In the genomic region with DNA sequence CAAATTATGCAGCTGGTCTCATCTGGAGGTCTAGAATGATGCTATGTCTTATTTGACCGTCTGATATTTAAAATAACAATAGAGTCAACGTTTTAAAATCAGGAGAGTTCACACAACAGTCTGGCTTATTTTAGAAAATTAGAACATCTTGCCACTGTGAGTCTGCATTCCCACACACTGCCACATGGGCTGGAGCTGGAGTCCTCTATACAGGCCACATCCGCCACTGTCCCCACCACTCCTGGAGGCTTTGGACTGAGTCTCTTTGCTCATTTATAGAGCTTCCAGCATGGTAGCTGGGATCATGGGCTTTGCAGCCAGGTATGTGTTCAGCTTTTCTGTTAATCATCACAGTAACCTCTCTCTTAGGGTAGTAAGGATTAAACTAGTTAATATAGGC, we compare ENCODE assay signal across 23 cellular contexts.
DNase-seq lines count a peak whose midpoint lies in the region; ATAC-seq, FAIRE-seq and TF ChIP-seq lines count a peak whose summit lies in the region.
"Had no signal": no experiment of that assay in that cellular context is flagged by ENCODE, and none has a peak within 500 bp of the region (broad histone marks: within the 10 kb centered on the region; RNA-seq: fewer than 3 reads in every experiment).

No MANE protein-coding gene starts in this region.

- POLR2A ChIA-PET in Panc1 (lab: Charles Lee), result no interaction called here
- POLR2A ChIA-PET in H1 (lab: Charles Lee; ENCODE audit: partially characterized antibody), result interaction anchor here (1.0 to 1.5 kb wide), 2 partner anchors 9 to 138 kb away, joined by 3 to 4 read pairs; no protein-coding TSS in a partner anchor

- no peak for FAIRE-seq in H1 (lab: Jason Lieb, UNC)
- FAIRE-seq: GM18507 had no signal

- H3K23ac ChIP-seq in H1 (ENCODE audit: insufficient read length), result no peak overlapping the region

- no peaks in the 10 kb centered on the region for H3K9me2 ChIP-seq in GM23248 (ENCODE audit: insufficient read depth)

- H3K27me3 Mint-ChIP-seq in activated naive CD4-positive, alpha-beta T cell treated with anti-CD3 and anti-CD28 coated beads, Interleukin-2, amount 10 ng/mL, durations not matched to agents 7 days and 5 days, result peaks cover 55% of the 10 kb centered on the region

- H3K79me2 ChIP-seq in GM23248 (ENCODE audit: insufficient read depth) (no peaks in the 10 kb centered on the region), H1 (ENCODE audit: control insufficient read depth in 1 of 2, insufficient read depth in 2 of 2, low read length in 2 of 2) (no peaks in the 10 kb centered on the region)

- no peak overlapping the region for H2BK12ac ChIP-seq in H1 (ENCODE audit: low read depth, low read length)

- no peaks in the 10 kb centered on the region for H3K4me1 Mint-ChIP-seq in activated naive CD4-positive, alpha-beta T cell treated with anti-CD3 and anti-CD28 coated beads, Interleukin-2, amount 10 ng/mL, durations not matched to agents 7 days and 5 days
- H3K4me1 Mint-ChIP-seq: naive thymus-derived CD4-positive, alpha-beta T cell had no signal

- peak; percentile 18 for DNase-seq in GM23248
- no peak for DNase-seq in Panc1 (ENCODE audit: low read depth, low spot score)
- DNase-seq in H1 (ENCODE audit: low read depth in 1 of 2, low spot score in 2 of 2), result no peak
- DNase-seq in sigmoid colon, result no peak
- no peak for DNase-seq in NCI-H1417 (lab: John Stamatoyannopoulos, UW)
- no peak for DNase-seq in stimulated activated naive CD4-positive, alpha-beta T cell (lab: John Stamatoyannopoulos, UW)
- DNase-seq in NCI-H526 treated with DMSO at 0.1 percent for 48 hours (lab: John Stamatoyannopoulos, UW), result no peak
- no peak for DNase-seq in activated naive CD4-positive, alpha-beta T cell treated with anti-CD3 and anti-CD28 coated beads, Interleukin-2, amount 10 ng/mL, durations not matched to agents 7 days and 5 days
- DNase-seq: activated CD4-positive, alpha-beta T cell treated with anti-CD3 and anti-CD28 coated beads for 1 hour; activated effector memory CD4-positive, alpha-beta T cell treated with anti-CD3 and anti-CD28 coated beads, Interleukin-2, amount 50 U/mL, for 16 hours; GOT3; IMR-90; islet precursor cell; lower lobe of right lung; MM.1S; naive thymus-derived CD4-positive, alpha-beta T cell; NCI-H187; NCI-H510A; T1000; testis had no signal

- H3K9ac ChIP-seq in GM23248 (no peak overlapping the region), H1 (replicated peaks in 1 of 4; ENCODE audit: extremely low read depth in 1 of 4, low read depth in 3 of 4, low read length in 3 of 4) (no peak overlapping the region)
- H3K9ac ChIP-seq: BLaER1 had no signal

- 59 to 61% methylated on average over 3 of the region's 3 CpGs for WGBS in GM23248 (ENCODE audit: low coverage in 1 of 2, low lambda C conversion rate in 2 of 2, missing lambda C conversion rate in 2 of 2), 2 experiments
- 77% methylated on average over 3 of the region's 3 CpGs; no CpG with 5 or more reads in 1 of the 2 experiments for WGBS in H1 (ENCODE audit: extremely low coverage in 1 of 2, insufficient coverage in 1 of 2, insufficient read length in 1 of 2, insufficient replicate concordance in 2 of 2, low coverage in 1 of 2, low lambda C conversion rate in 2 of 2, missing lambda C conversion rate in 1 of 2), 2 experiments
- 78 to 83% methylated on average over 3 of the region's 3 CpGs for WGBS in sigmoid colon, 2 donors

- no peak for TF ChIP-seq POLR2A in H1 (IDR thresholded peaks at IDR 0.05; ENCODE audit: control extremely low read depth in 1 of 2, low read depth in 2 of 2, low read length in 2 of 2)
- TF ChIP-seq POLR2A in sigmoid colon (IDR thresholded peaks at IDR 0.05), result no peak

- H2AK5ac ChIP-seq in H1 (ENCODE audit: low read depth, low read length), result no peak overlapping the region

- H3K56ac ChIP-seq in H1 (replicated peaks; ENCODE audit: insufficient read length, low read depth, low read length), result no peak overlapping the region

- no peak for TF ChIP-seq RAD21 in H1 (IDR thresholded peaks at IDR 0.05 in 1 of 2, conservative IDR thresholded peaks at IDR 0.05 in 1 of 2; ENCODE audit: low read depth in 2 of 2, low read length in 2 of 2)

- peaks cover 24% of the 10 kb centered on the region for H3F3A ChIP-seq in GM23248 (ENCODE audit: insufficient read depth)

- CTCF ChIA-PET in Panc1 (lab: Charles Lee), result interaction anchor here (0.6 to 0.9 kb wide), 2 partner anchors 137 to 725 kb away, joined by 3 to 22 read pairs; no protein-coding TSS in a partner anchor
- CTCF ChIA-PET in H1 (lab: Charles Lee; ENCODE audit: partially characterized antibody), result interaction anchor here (0.7 to 2.6 kb wide), 18 partner anchors 9 to 262 kb away, joined by 3 to 15 read pairs (median 4); no protein-coding TSS in a partner anchor
- CTCF ChIA-PET in activated naive CD4-positive, alpha-beta T cell treated with anti-CD3 and anti-CD28 coated beads, Interleukin-2, amount 10 ng/mL, durations not matched to agents 7 days and 5 days (lab: Charles Lee), result interaction anchor here (1.3 to 2.3 kb wide), 3 partner anchors 13 to 542 kb away, joined by 4 to 6 read pairs (median 4); no protein-coding TSS in a partner anchor

- H3K36me3 ChIP-seq in GM23248 (ENCODE audit: low read depth), result no peaks in the 10 kb centered on the region
- no peaks in the 10 kb centered on the region for H3K36me3 ChIP-seq in Panc1 (ENCODE audit: control insufficient read depth, insufficient read depth, low read length)
- no peaks in the 10 kb centered on the region for H3K36me3 ChIP-seq in H1 (ENCODE audit: control insufficient read depth in 2 of 4, insufficient read depth in 4 of 4, low read length in 3 of 4)
- H3K36me3 ChIP-seq in sigmoid colon, result no peaks in the 10 kb centered on the region
- H3K36me3 ChIP-seq: BLaER1, lower lobe of right lung had no signal

- no peak for TF ChIP-seq EP300 in H1 (IDR thresholded peaks at IDR 0.05; ENCODE audit: borderline replicate concordance in 1 of 2, low read depth in 2 of 2, low read length in 2 of 2)
- TF ChIP-seq EP300 in sigmoid colon (IDR thresholded peaks at IDR 0.05), result no peak

- no peak overlapping the region for H4K91ac ChIP-seq in H1 (replicated peaks; ENCODE audit: insufficient read length, low read length)

- H3K4me1 ChIP-seq in GM23248 (ENCODE audit: insufficient read depth), result peaks cover 22% of the 10 kb centered on the region
- peaks cover 10% of the 10 kb centered on the region for H3K4me1 ChIP-seq in Panc1 (ENCODE audit: control insufficient read depth, insufficient read depth, low read length)
- H3K4me1 ChIP-seq in H1 (replicated peaks in 1 of 4; ENCODE audit: control insufficient read depth in 3 of 4, insufficient read depth in 4 of 4, low read length in 3 of 4), result no peaks in the 10 kb centered on the region
- peaks cover 0 to 54% (median 42%) of the 10 kb centered on the region in 4 donors for H3K4me1 ChIP-seq in sigmoid colon
- H3K4me1 ChIP-seq: lower lobe of right lung, testis had no signal

- H4K20me1 ChIP-seq in GM23248 (ENCODE audit: insufficient read depth) (no peaks in the 10 kb centered on the region), H1 (replicated peaks in 1 of 2; ENCODE audit: control insufficient read depth in 1 of 2, insufficient read depth in 2 of 2, low read length in 2 of 2) (no peaks in the 10 kb centered on the region)
- H4K20me1 ChIP-seq: BLaER1 had no signal

- H3K4ac ChIP-seq in H1 (replicated peaks; ENCODE audit: insufficient read length, low read depth, low read length), result no peak overlapping the region

- H2BK20ac ChIP-seq in H1 (ENCODE audit: low read length), result no peak overlapping the region

- H2BK15ac ChIP-seq in H1 (ENCODE audit: low read length), result no peak overlapping the region

- no peak overlapping the region for H4K5ac ChIP-seq in H1 (ENCODE audit: insufficient read length, low read depth, low read length)

- no peak overlapping the region for H3K4me3 Mint-ChIP-seq in activated naive CD4-positive, alpha-beta T cell treated with anti-CD3 and anti-CD28 coated beads, Interleukin-2, amount 10 ng/mL, durations not matched to agents 7 days and 5 days
- H3K4me3 Mint-ChIP-seq: naive thymus-derived CD4-positive, alpha-beta T cell had no signal

- no peaks in the 10 kb centered on the region for H3K79me1 ChIP-seq in H1 (ENCODE audit: low read depth, low read length)

- no TSS peak for BruUV-seq in Panc1 (replicated peaks; lab: Mats Ljungman, UMichigan)

- H2BK5ac ChIP-seq in H1 (ENCODE audit: low read depth, low read length), result no peak overlapping the region

- H3K27me3 ChIP-seq in GM23248 (replicated peaks; ENCODE audit: insufficient read depth) (no peaks in the 10 kb centered on the region), Panc1 (ENCODE audit: control insufficient read depth, insufficient read depth, low read length) (no peaks in the 10 kb centered on the region), H1 (replicated peaks in 1 of 4; ENCODE audit: control insufficient read depth in 3 of 4, extremely low read depth in 1 of 4, insufficient read depth in 3 of 4, low read length in 3 of 4) (no peaks in the 10 kb centered on the region), sigmoid colon (no peaks in the 10 kb centered on the region)
- H3K27me3 ChIP-seq: BLaER1, testis had no signal

- TF ChIP-seq CTCF in Panc1 (IDR thresholded peaks at IDR 0.05), result no peak
- peak in 2 of 3 experiments; percentile 4 to 12; a peak in 1 of 4 replicates for TF ChIP-seq CTCF in H1 (IDR thresholded peaks at IDR 0.05; ENCODE audit: control extremely low read depth in 1 of 3, insufficient read depth in 1 of 3, low read depth in 1 of 3, low read length in 3 of 3)
- no peak for TF ChIP-seq CTCF in sigmoid colon (IDR thresholded peaks at IDR 0.05)

- H3K27ac ChIP-seq in GM23248 (no peak overlapping the region), Panc1 (ENCODE audit: low read length) (peak overlapping the region; percentile 18; the same call in 1 of the 2 replicates), H1 (ENCODE audit: low read depth, low read length) (no peak overlapping the region), sigmoid colon (peak overlapping the region in 3 of 4 donors; percentile 74 to 89 (median 77))
- H3K27ac ChIP-seq: BLaER1, lower lobe of right lung, SK-N-MC, testis had no signal

- H3K36me3 Mint-ChIP-seq in activated naive CD4-positive, alpha-beta T cell treated with anti-CD3 and anti-CD28 coated beads, Interleukin-2, amount 10 ng/mL, durations not matched to agents 7 days and 5 days, result no peaks in the 10 kb centered on the region
- H3K36me3 Mint-ChIP-seq: naive thymus-derived CD4-positive, alpha-beta T cell had no signal

- intact Hi-C loops in Panc1 (cut with micrococcal nuclease; ENCODE audit: unreplicated experiment), result no loop called here
- intact Hi-C loops in sigmoid colon (cut with DNase I), result no loop called here

- H2AFZ ChIP-seq in GM23248, result no peak overlapping the region
- no peak overlapping the region for H2AFZ ChIP-seq in H1 (ENCODE audit: low read length)

- H3K9me3 ChIP-seq in GM23248 (ENCODE audit: low read depth), result no peaks in the 10 kb centered on the region
- no peaks in the 10 kb centered on the region for H3K9me3 ChIP-seq in Panc1 (ENCODE audit: control insufficient read depth, insufficient read depth, low read depth, low read length)
- H3K9me3 ChIP-seq in H1 (ENCODE audit: insufficient read depth in 2 of 2, low read depth in 1 of 2, low read length in 1 of 2), result no peaks in the 10 kb centered on the region
- no peaks in the 10 kb centered on the region for H3K9me3 ChIP-seq in sigmoid colon
- H3K9me3 ChIP-seq: BLaER1, lower lobe of right lung, testis had no signal

- 0 out of 2 replicates have a peak, but pooled peaks have one; percentile 68 for ATAC-seq in Panc1
- ATAC-seq: lower lobe of right lung; naive thymus-derived CD4-positive, alpha-beta T cell had no signal

- no peak overlapping the region for H3K27ac Mint-ChIP-seq in activated naive CD4-positive, alpha-beta T cell treated with anti-CD3 and anti-CD28 coated beads, Interleukin-2, amount 10 ng/mL, durations not matched to agents 7 days and 5 days

- no peak overlapping the region for H3K4me2 ChIP-seq in GM23248 (ENCODE audit: unreplicated experiment)
- no peak overlapping the region for H3K4me2 ChIP-seq in H1 (ENCODE audit: insufficient read depth in 1 of 2, low read depth in 2 of 2, low read length in 2 of 2)

- H3K18ac ChIP-seq in H1 (ENCODE audit: extremely low read depth, low read length), result no peak overlapping the region

- H3K14ac ChIP-seq in H1 (ENCODE audit: insufficient read length), result no peak overlapping the region

- H3K23me2 ChIP-seq in H1 (ENCODE audit: low read depth, low read length), result no peaks in the 10 kb centered on the region; the same call in 1 of the 2 replicates

- in situ Hi-C loops in GM23248 (cut with MboI), result loop anchor here (25.0 kb wide), 1 partner anchor 491 kb away; no protein-coding TSS in a partner anchor
- in situ Hi-C loops in Panc1 (cut with HindIII; ENCODE audit: low pct_unique_long_range_greater_than_20kb, low sequenced_read_pairs), result no loop called here

- H3K9me3 Mint-ChIP-seq in activated naive CD4-positive, alpha-beta T cell treated with anti-CD3 and anti-CD28 coated beads, Interleukin-2, amount 10 ng/mL, durations not matched to agents 7 days and 5 days, result no peaks in the 10 kb centered on the region
- H3K9me3 Mint-ChIP-seq: naive thymus-derived CD4-positive, alpha-beta T cell had no signal

- no peak overlapping the region for H2BK120ac ChIP-seq in H1 (replicated peaks; ENCODE audit: low read depth, low read length)

- H3K4me3 ChIP-seq in GM23248, result no peak overlapping the region
- H3K4me3 ChIP-seq in Panc1 (ENCODE audit: low read depth in 2 of 2, low read length in 2 of 2), result no peak overlapping the region
- H3K4me3 ChIP-seq in H1 (ENCODE audit: extremely low read depth in 1 of 4, insufficient read depth in 2 of 4, low read depth in 3 of 4, low read length in 4 of 4), result no peak overlapping the region
- H3K4me3 ChIP-seq in sigmoid colon, result no peak overlapping the region
- H3K4me3 ChIP-seq: BLaER1, lower lobe of right lung, SK-N-MC, testis had no signal

- no peak overlapping the region for H4K8ac ChIP-seq in H1 (ENCODE audit: extremely low read depth, insufficient read depth, low read length)

Comparison
In these comparisons a context has a peak if more than half of its experiments do, and no peak if none do; other contexts are left out.
1. H3K27ac ChIP-seq: peak in Panc1 (single experiment) and sigmoid colon (3 of 4); none in GM23248 (single experiment) and H1 (single experiment).
2. CTCF ChIP-seq: peak in H1 (2 of 3); none in Panc1 (single experiment) and sigmoid colon (0 of 4).